Comparison of ENCODE assay signal across 1 cellular context in genomic region chr11:35170503-35170902, GRCh38.
TF ChIP-seq lines count a peak whose summit lies in the region.

No MANE protein-coding gene starts in this region.

TF ChIP-seq in IMR-90, 13 proteins besides CTCF, POLR2A, EP300 and RAD21 (continued from another document):
- TF ChIP-seq USF2 (IDR thresholded peaks at IDR 0.05; ENCODE audit: low read depth, low read length) = no peak
- TF ChIP-seq SMC3 (IDR thresholded peaks at IDR 0.05; ENCODE audit: low read depth, low read length) = no peak
TF ChIP-seq in IMR-90: peak in this region for 0.
